In genomic region chr1:61782771-61783170, GRCh38 we compare ENCODE assay signal across 8 cellular contexts. TPM values are rescaled to one million over a fixed set of nuclear protein-coding genes. Genes with fewer than 3 reads are reported as not detected.
DNase-seq lines count a peak whose midpoint lies in the region; ATAC-seq and TF ChIP-seq lines count a peak whose summit lies in the region.

No MANE protein-coding gene starts in this region.

- no peaks in the 10 kb centered on the region; the same call in 1 of the 2 replicates for H3F3A ChIP-seq in Loucy (ENCODE audit: low read depth)

- intact Hi-C loops in CD14-positive monocyte (cut with micrococcal nuclease) (no loop called here), Calu3 (cut with micrococcal nuclease; ENCODE audit: unreplicated experiment) (no loop called here)

- peak; percentile 62 for ATAC-seq in GM21390 (IDR thresholded peaks at IDR 0.05; ENCODE audit: unreplicated experiment)

- H3K9me3 Mint-ChIP-seq in activated naive CD4-positive, alpha-beta T cell treated with anti-CD3 and anti-CD28 coated beads, Interleukin-2, amount 50 U/mL, for 24 hours, result no peaks in the 10 kb centered on the region
- no peaks in the 10 kb centered on the region for H3K9me3 Mint-ChIP-seq in CD14-positive monocyte
- no peaks in the 10 kb centered on the region for H3K9me3 Mint-ChIP-seq in Calu3 (ENCODE audit: low read depth, unreplicated experiment)

- peak overlapping the region; percentile 52 for H3K27ac Mint-ChIP-seq in activated naive CD4-positive, alpha-beta T cell treated with anti-CD3 and anti-CD28 coated beads, Interleukin-2, amount 50 U/mL, for 24 hours
- H3K27ac Mint-ChIP-seq in CD14-positive monocyte (no peak overlapping the region), Calu3 (ENCODE audit: unreplicated experiment) (no peak overlapping the region)

- H3K27me3 Mint-ChIP-seq in activated naive CD4-positive, alpha-beta T cell treated with anti-CD3 and anti-CD28 coated beads, Interleukin-2, amount 50 U/mL, for 24 hours, result no peaks in the 10 kb centered on the region
- H3K27me3 Mint-ChIP-seq in CD14-positive monocyte (ENCODE audit: low read depth in 3 of 3), result peaks cover 0 to 2% (median 0%) of the 10 kb centered on the region in 3 donors
- H3K27me3 Mint-ChIP-seq in Calu3 (ENCODE audit: unreplicated experiment), result no peaks in the 10 kb centered on the region

- H3K4me2 ChIP-seq in Loucy (ENCODE audit: low read depth, low read length, poor library complexity, severe bottlenecking), result peak overlapping the region; percentile 59

- H3K36me3 Mint-ChIP-seq in activated naive CD4-positive, alpha-beta T cell treated with anti-CD3 and anti-CD28 coated beads, Interleukin-2, amount 50 U/mL, for 24 hours, result peaks cover 18% of the 10 kb centered on the region
- H3K36me3 Mint-ChIP-seq in CD14-positive monocyte (no peaks in the 10 kb centered on the region), Calu3 (ENCODE audit: insufficient read depth, unreplicated experiment) (peaks cover 7% of the 10 kb centered on the region)

- BruUV-seq in Calu3 (replicated peaks; lab: Mats Ljungman, UMichigan), result no TSS peak

- H3K79me2 ChIP-seq in Loucy (ENCODE audit: insufficient read depth, low read length), result no peaks in the 10 kb centered on the region

- H3K4me3 ChIP-seq in Loucy (ENCODE audit: low read length, poor library complexity, severe bottlenecking), result no peak overlapping the region

- H3K4me1 Mint-ChIP-seq in activated naive CD4-positive, alpha-beta T cell treated with anti-CD3 and anti-CD28 coated beads, Interleukin-2, amount 50 U/mL, for 24 hours, result peaks cover 58% of the 10 kb centered on the region
- H3K4me1 Mint-ChIP-seq in CD14-positive monocyte (no peaks in the 10 kb centered on the region), Calu3 (ENCODE audit: low read depth, unreplicated experiment) (no peaks in the 10 kb centered on the region)

- H3K27me3 ChIP-seq in Loucy (ENCODE audit: insufficient read depth, low read length, poor library complexity, severe bottlenecking), result no peaks in the 10 kb centered on the region

- H3K9me3 ChIP-seq in Loucy (ENCODE audit: insufficient read depth, low read depth, low read length), result no peaks in the 10 kb centered on the region

- no peak overlapping the region for H3K9ac ChIP-seq in Loucy (ENCODE audit: low read depth, low read length, poor library complexity, severe bottlenecking)

- CTCF ChIA-PET in Calu3 (lab: Charles Lee), result no interaction called here

- no peaks in the 10 kb centered on the region for H3K9me2 ChIP-seq in Loucy (replicated peaks; ENCODE audit: low read depth, low read length)

- no peaks in the 10 kb centered on the region for H3K36me3 ChIP-seq in Loucy (ENCODE audit: insufficient read depth, low read length)

- TF ChIP-seq CTCF in Loucy (conservative IDR thresholded peaks at IDR 0.05; ENCODE audit: low read length) (no peak), CD14-positive monocyte (IDR thresholded peaks at IDR 0.05) (no peak), Calu3 (IDR thresholded peaks at IDR 0.05; ENCODE audit: unreplicated experiment) (no peak)

- H2AFZ ChIP-seq in Loucy (ENCODE audit: low read length), result no peak overlapping the region

- H3K4me3 Mint-ChIP-seq in activated naive CD4-positive, alpha-beta T cell treated with anti-CD3 and anti-CD28 coated beads, Interleukin-2, amount 50 U/mL, for 24 hours, result peak overlapping the region; percentile 62
- H3K4me3 Mint-ChIP-seq in CD14-positive monocyte (no peak overlapping the region), Calu3 (ENCODE audit: low read depth, unreplicated experiment) (no peak overlapping the region)

- H3K4me1 ChIP-seq in Loucy (ENCODE audit: insufficient read depth, low read length, poor library complexity, severe bottlenecking), result peaks cover 33% of the 10 kb centered on the region

- no peaks in the 10 kb centered on the region for H4K20me1 ChIP-seq in Loucy (ENCODE audit: insufficient read depth, low read length, poor library complexity, severe bottlenecking)

- peak; percentile 32 to 92 (median 76) for DNase-seq in stimulated activated naive CD4-positive, alpha-beta T cell (lab: John Stamatoyannopoulos, UW)
- DNase-seq in mucosa of gallbladder (ENCODE audit: low spot score), result no peak
- DNase-seq in CD14-positive monocyte (ENCODE audit: low spot score), result no peak
- DNase-seq in putamen (ENCODE audit: low spot score), result no peak
- no peak for DNase-seq in Calu3

RNA-seq across cellular contexts. Expression of gene PATJ, which starts 40.5 kb away (rescaled TPM):
- total RNA-seq in mucosa of gallbladder (86.8 TPM), Calu3 (2022) (58.4 and 72.2 TPM in 2 replicates)
- polyA plus RNA-seq in CD14-positive monocyte, result under 1 TPM in 1 of 2 donors, not detected in 1; 0.23 TPM

RNA-seq across cellular contexts. Expression of gene TM2D1, which starts 57.8 kb away (rescaled TPM):
- total RNA-seq in mucosa of gallbladder (40.8 TPM), Calu3 (2022) (38.7 and 45.8 TPM in 2 replicates)
- 10 to 100 TPM; 41.8 to 46.6 TPM for polyA plus RNA-seq in CD14-positive monocyte

Comparison
In these comparisons a context has a peak if more than half of its experiments do, and no peak if none do; other contexts are left out.
1. DNase-seq: peak in stimulated activated naive CD4-positive, alpha-beta T cell (6 of 6); none in mucosa of gallbladder (single experiment), CD14-positive monocyte (single experiment), putamen (single experiment) and Calu3 (single experiment).